ENCODE assay signal across 1 cellular context in genomic region chr13:27601208-27601607, GRCh38.
TF ChIP-seq lines count a peak whose summit lies in the region.

No MANE protein-coding gene starts in this region.

TF ChIP-seq in GM12878, 131 proteins besides CTCF, POLR2A, EP300 and RAD21 (continued from another document):
- TF ChIP-seq RCOR1 (conservative IDR thresholded peaks at IDR 0.05; ENCODE audit: low read depth, low read length) (no peak), IKZF2 (IDR thresholded peaks at IDR 0.05) (no peak), MLLT1 (IDR thresholded peaks at IDR 0.05) (no peak), HDAC6 (IDR thresholded peaks at IDR 0.05; ENCODE audit: unreplicated experiment) (no peak), BRCA1 (IDR thresholded peaks at IDR 0.05; ENCODE audit: low read depth, low read length) (no peak), RUNX3 (IDR thresholded peaks at IDR 0.05; ENCODE audit: low read length) (no peak), MYC (IDR thresholded peaks at IDR 0.05; ENCODE audit: insufficient read depth, insufficient read length, insufficient replicate concordance, low read length, severe bottlenecking) (no peak), PAX8 (IDR thresholded peaks at IDR 0.05) (no peak), EGR1 (IDR thresholded peaks at IDR 0.05; ENCODE audit: borderline replicate concordance in 1 of 2, low read depth in 2 of 2, low read length in 2 of 2) (no peak), ZNF24 (IDR thresholded peaks at IDR 0.05) (no peak), NFXL1 (IDR thresholded peaks at IDR 0.05; ENCODE audit: borderline replicate concordance) (no peak), FOXK2 (IDR thresholded peaks at IDR 0.05) (no peak), PML (IDR thresholded peaks at IDR 0.05; ENCODE audit: low read length) (no peak), CHD1 (IDR thresholded peaks at IDR 0.05; ENCODE audit: low read depth, low read length) (no peak), E4F1 (IDR thresholded peaks at IDR 0.05; ENCODE audit: borderline replicate concordance, partially characterized antibody) (no peak), RELA (IDR thresholded peaks at IDR 0.05; ENCODE audit: borderline replicate concordance, partially characterized antibody) (no peak)
